9 cellular contexts compared by ENCODE assay signal in the genomic region with DNA sequence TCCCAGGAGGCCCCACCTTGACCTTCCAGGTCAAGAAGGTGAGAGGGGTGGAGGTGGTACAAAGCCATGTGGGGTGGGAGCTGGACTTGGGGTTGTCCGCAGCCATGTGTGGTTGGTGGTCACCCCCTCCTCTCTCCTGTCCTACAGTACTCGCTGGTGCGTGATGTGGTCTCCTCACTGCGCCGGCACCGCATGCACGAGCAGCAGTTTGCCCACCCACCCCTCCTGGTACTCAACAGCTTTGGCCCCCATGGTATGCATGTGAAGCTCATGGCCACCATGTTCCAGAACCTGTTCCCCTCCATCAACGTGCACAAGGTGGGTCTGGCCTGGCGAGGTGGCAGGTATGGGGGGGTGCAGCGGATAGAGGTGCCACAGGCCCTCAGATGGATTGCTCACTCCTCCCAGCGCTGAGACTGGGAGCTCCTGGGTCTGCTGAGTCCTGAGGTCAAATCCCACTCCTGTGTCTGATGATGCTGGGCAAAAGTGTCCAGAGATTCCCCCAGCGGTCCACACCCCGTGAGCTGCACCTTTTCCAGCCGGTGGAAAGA. TPM values are rescaled to one million over a fixed set of nuclear protein-coding genes. Genes with fewer than 3 reads are reported as not detected.
DNase-seq lines count a peak whose midpoint lies in the region; ATAC-seq and TF ChIP-seq lines count a peak whose summit lies in the region.
"Had no signal": no experiment of that assay in that cellular context is flagged by ENCODE, and none has a peak within 500 bp of the region (broad histone marks: within the 10 kb centered on the region; RNA-seq: fewer than 3 reads in every experiment).

No MANE protein-coding gene starts in this region.

- peak overlapping the region; percentile 92; the same call in 1 of the 2 replicates for H3K27ac ChIP-seq in C4-2B
- H3K27ac ChIP-seq in effector memory CD4-positive, alpha-beta T cell (ENCODE audit: insufficient read depth, low read length, poor library complexity, severe bottlenecking): peak overlapping the region; percentile 94

- peaks cover 27 to 48% (median 48%) of the 10 kb centered on the region in 3 donors for H3K4me1 Mint-ChIP-seq in IgD-negative memory B cell

- in situ Hi-C loops in G401 (cut with HindIII; ENCODE audit: low sequenced_read_pairs): no loop called here

- H3K27me3 Mint-ChIP-seq in IgD-negative memory B cell: peaks cover 3% of the 10 kb centered on the region

- no peaks in the 10 kb centered on the region for H3K36me3 Mint-ChIP-seq in IgD-negative memory B cell

- H3K36me3 ChIP-seq in effector memory CD4-positive, alpha-beta T cell (ENCODE audit: control insufficient read depth, insufficient read depth, low read length): peaks cover 40% of the 10 kb centered on the region

- H3K9me3 Mint-ChIP-seq in IgD-negative memory B cell: no peaks in the 10 kb centered on the region

- no peak overlapping the region for H3K4me3 ChIP-seq in effector memory CD4-positive, alpha-beta T cell (ENCODE audit: insufficient read depth, low read depth, low read length, poor library complexity, severe bottlenecking)

- H3K9me3 ChIP-seq in effector memory CD4-positive, alpha-beta T cell (ENCODE audit: control insufficient read depth, low read length): no peaks in the 10 kb centered on the region

- peak overlapping the region in 2 of 3 donors; percentile 23 to 76 for H3K27ac Mint-ChIP-seq in IgD-negative memory B cell

- DNase-seq in effector memory CD4-positive, alpha-beta T cell: no peak
- DNase-seq in G401 (ENCODE audit: low spot score): no peak
- DNase-seq in HCEC 1CT: no peak
- DNase-seq: kidney glomerular epithelial cell, MV-4-11 had no signal

- no peak for TF ChIP-seq CTCF in C4-2B (conservative IDR thresholded peaks at IDR 0.05)

- peak overlapping the region; percentile 81 to 89 (median 84) for H3K4me3 Mint-ChIP-seq in IgD-negative memory B cell

- ATAC-seq in GM19351 (IDR thresholded peaks at IDR 0.05; ENCODE audit: unreplicated experiment): no peak

- H3K27me3 ChIP-seq in effector memory CD4-positive, alpha-beta T cell (replicated peaks; ENCODE audit: control insufficient read depth, insufficient read depth, low read length, poor library complexity, severe bottlenecking): no peaks in the 10 kb centered on the region

- peaks cover 64% of the 10 kb centered on the region for H3K4me1 ChIP-seq in effector memory CD4-positive, alpha-beta T cell (ENCODE audit: control insufficient read depth, insufficient read depth, low read length, poor library complexity, severe bottlenecking)

RNA-seq across cellular contexts. Expression of gene PPAN, which starts 1.7 kb away (rescaled TPM):
- polyA plus RNA-seq in IgD-negative memory B cell: 37.5 TPM
- total RNA-seq in G401 (2014; rRNA removed; shearing (Covaris generic)): 77.4 and 104 TPM in 2 replicates

RNA-seq across cellular contexts. Expression of gene P2RY11, which starts 3.6 kb away (rescaled TPM):
- 3.3 TPM for polyA plus RNA-seq in IgD-negative memory B cell
- 6.6 and 8.0 TPM in 2 replicates for total RNA-seq in G401 (2014; rRNA removed; shearing (Covaris generic))

RNA-seq across cellular contexts. Expression of gene ANGPTL6, which starts 5.4 kb away (rescaled TPM):
- polyA plus RNA-seq in IgD-negative memory B cell: 1.3 TPM
- 0.18 and 0.64 TPM in 2 replicates for total RNA-seq in G401 (2014; rRNA removed; shearing (Covaris generic))
- total RNA-seq: RPMI7951 had no signal

RNA-seq across cellular contexts. Expression of gene EIF3G, which starts 11.8 kb away (rescaled TPM):
- polyA plus RNA-seq in IgD-negative memory B cell: 214 TPM
- total RNA-seq in G401 (2014; rRNA removed; shearing (Covaris generic)): 356 and 383 TPM in 2 replicates

RNA-seq across cellular contexts. Expression of gene SHFL, which starts 21.8 kb away (rescaled TPM):
- 63.2 TPM for polyA plus RNA-seq in IgD-negative memory B cell
- 9.5 and 10.8 TPM in 2 replicates for total RNA-seq in G401 (2014; rRNA removed; shearing (Covaris generic))
